Comparison of ENCODE assay signal across 8 cellular contexts in genomic region chr22:21652010-21652546, GRCh38. TPM values are rescaled to one million over a fixed set of nuclear protein-coding genes. Genes with fewer than 3 reads are reported as not detected.
DNase-seq lines count a peak whose midpoint lies in the region; ATAC-seq, FAIRE-seq and TF ChIP-seq lines count a peak whose summit lies in the region.

No MANE protein-coding gene starts in this region.

- H3K23ac ChIP-seq in IMR-90 (ENCODE audit: low read depth, low read length) = 0 out of 2 replicates have a peak overlapping the region, but pooled peaks have one; percentile 56

- no peak overlapping the region for H3K18ac ChIP-seq in IMR-90 (ENCODE audit: low read depth, low read length)

- no peak overlapping the region for H4K5ac ChIP-seq in IMR-90 (ENCODE audit: low read depth, low read length)

- H3K9me3 Mint-ChIP-seq in activated T-cell treated with anti-CD3 and anti-CD28 coated beads, Interleukin-2, amount 50 U/mL, for 72 hours = no peaks in the 10 kb centered on the region
- H3K9me3 Mint-ChIP-seq in natural killer cell = no peaks in the 10 kb centered on the region
- no peaks in the 10 kb centered on the region for H3K9me3 Mint-ChIP-seq in stimulated activated memory B cell treated with anti-CD40 and anti-IgM and Interleukin-4, amounts not matched to agents 10 μg/mL and 1 μg/mL and 100 μg/mL, for 72 hours

- H2BK20ac ChIP-seq in IMR-90 (ENCODE audit: low read depth, low read length) = no peak overlapping the region

- H3K9ac ChIP-seq in IMR-90 (ENCODE audit: low read depth, low read length) = peak overlapping the region; percentile 66

- TF ChIP-seq RAD21 in IMR-90 (IDR thresholded peaks at IDR 0.05; ENCODE audit: low read length) = no peak

- H3K4me1 Mint-ChIP-seq in activated T-cell treated with anti-CD3 and anti-CD28 coated beads, Interleukin-2, amount 50 U/mL, for 72 hours (ENCODE audit: low read depth) = peaks cover 26% of the 10 kb centered on the region
- peaks cover 24 to 29% of the 10 kb centered on the region in 2 donors for H3K4me1 Mint-ChIP-seq in natural killer cell
- H3K4me1 Mint-ChIP-seq in stimulated activated memory B cell treated with anti-CD40 and anti-IgM and Interleukin-4, amounts not matched to agents 10 μg/mL and 1 μg/mL and 100 μg/mL, for 72 hours = peaks cover 35% of the 10 kb centered on the region

- peak overlapping the region; percentile 95 for H2AK9ac ChIP-seq in IMR-90 (replicated peaks; ENCODE audit: low read depth, low read length, poor library complexity)

- H3K27me3 ChIP-seq in IMR-90 (ENCODE audit: control insufficient read depth, insufficient read depth, low read length) = no peaks in the 10 kb centered on the region

- no peak overlapping the region for H3K56ac ChIP-seq in IMR-90 (ENCODE audit: extremely low read depth, insufficient read depth, low read length)

- in situ Hi-C loops in IMR-90 (cut with MboI; ENCODE audit: low sequenced_read_pairs) = no loop called here

- no peak overlapping the region for H2BK15ac ChIP-seq in IMR-90 (ENCODE audit: low read depth, low read length)

- peaks cover 4 to 7% of the 10 kb centered on the region in 2 donors for H3K36me3 Mint-ChIP-seq in activated T-cell treated with anti-CD3 and anti-CD28 coated beads, Interleukin-2, amount 50 U/mL, for 72 hours (ENCODE audit: insufficient read depth in 2 of 2)
- H3K36me3 Mint-ChIP-seq in natural killer cell = no peaks in the 10 kb centered on the region
- peaks cover 10% of the 10 kb centered on the region for H3K36me3 Mint-ChIP-seq in stimulated activated memory B cell treated with anti-CD40 and anti-IgM and Interleukin-4, amounts not matched to agents 10 μg/mL and 1 μg/mL and 100 μg/mL, for 72 hours

- H3K4me3 ChIP-seq in IMR-90 (ENCODE audit: insufficient read depth, low read depth, low read length) = peak overlapping the region; percentile 84
- peak overlapping the region; percentile 77 for H3K4me3 ChIP-seq in fibroblast of mammary gland (ENCODE audit: control insufficient read depth, low read depth, low read length)

- peak; percentile 68 for FAIRE-seq in RCC 7860 (lab: Jason Lieb, UNC)

- peaks cover 2% of the 10 kb centered on the region; the same call in 1 of the 2 replicates for H3K36me3 ChIP-seq in IMR-90 (ENCODE audit: control insufficient read depth, insufficient read depth, low read length)

- intact Hi-C loops in IMR-90 (cut with micrococcal nuclease) = no loop called here
- intact Hi-C loops in natural killer cell (cut with micrococcal nuclease) = no loop called here

- peak overlapping the region; percentile 34; the same call in 1 of the 2 replicates for H2AK5ac ChIP-seq in IMR-90 (ENCODE audit: low read depth, low read length)

- H3K9me1 ChIP-seq in IMR-90 (ENCODE audit: insufficient read depth, low read length) = peaks cover 14% of the 10 kb centered on the region

- H3K27ac Mint-ChIP-seq in activated T-cell treated with anti-CD3 and anti-CD28 coated beads, Interleukin-2, amount 50 U/mL, for 72 hours = peak overlapping the region; percentile 88
- peak overlapping the region; percentile 31 to 87 for H3K27ac Mint-ChIP-seq in natural killer cell
- H3K27ac Mint-ChIP-seq in stimulated activated memory B cell treated with anti-CD40 and anti-IgM and Interleukin-4, amounts not matched to agents 10 μg/mL and 1 μg/mL and 100 μg/mL, for 72 hours = peak overlapping the region; percentile 82

- POLR2A ChIA-PET in IMR-90 (lab: Charles Lee; ENCODE audit: unreplicated experiment) = no interaction called here

- H2BK5ac ChIP-seq in IMR-90 (ENCODE audit: low read depth, low read length, poor library complexity, severe bottlenecking) = peak overlapping the region; percentile 56

- peak overlapping the region; percentile 65; the same call in 1 of the 2 replicates for H3K4ac ChIP-seq in IMR-90 (ENCODE audit: low read depth, low read length)

- H3K4me3 Mint-ChIP-seq in activated T-cell treated with anti-CD3 and anti-CD28 coated beads, Interleukin-2, amount 50 U/mL, for 72 hours = peak overlapping the region; percentile 95 to 99
- H3K4me3 Mint-ChIP-seq in natural killer cell = peak overlapping the region; percentile 89
- H3K4me3 Mint-ChIP-seq in stimulated activated memory B cell treated with anti-CD40 and anti-IgM and Interleukin-4, amounts not matched to agents 10 μg/mL and 1 μg/mL and 100 μg/mL, for 72 hours = peak overlapping the region; percentile 92

- peak; percentile 74 for ATAC-seq in GM21526 (IDR thresholded peaks at IDR 0.05; ENCODE audit: low FRiP score, unreplicated experiment)
- peak; percentile 97 for ATAC-seq in IMR-90 (ENCODE audit: low read depth)
- ATAC-seq in activated T-cell treated with anti-CD3 and anti-CD28 coated beads, Interleukin-2, amount 50 U/mL, for 72 hours (replicated peaks in 1 of 2) = peak; percentile 98 to 99
- peak; percentile 95 to 98 (median 96) for ATAC-seq in natural killer cell
- ATAC-seq in stimulated activated memory B cell treated with anti-CD40 and anti-IgM and Interleukin-4, amounts not matched to agents 10 μg/mL and 1 μg/mL and 100 μg/mL, for 72 hours = peak; percentile 98

- H3K4me1 ChIP-seq in IMR-90 (ENCODE audit: control insufficient read depth, insufficient read depth, low read length) = peaks cover 8% of the 10 kb centered on the region

- CTCF ChIA-PET in IMR-90 (lab: Yijun Ruan, JAX) = no interaction called here

- peak overlapping the region; percentile 99 for H2AFZ ChIP-seq in IMR-90 (replicated peaks; ENCODE audit: low read length, poor library complexity)

- peaks cover 3 to 29% of the 10 kb centered on the region in 2 experiments; a peak in 3 of 4 replicates for H3K79me1 ChIP-seq in IMR-90 (ENCODE audit: low read depth in 1 of 2, low read length in 2 of 2)

- peak overlapping the region; percentile 66; the same call in 1 of the 2 replicates for H3K27ac ChIP-seq in IMR-90 (ENCODE audit: insufficient read depth, low read length)

- BruUV-seq in IMR-90 (replicated peaks; lab: Mats Ljungman, UMichigan) = no TSS peak

- H4K91ac ChIP-seq in IMR-90 (ENCODE audit: insufficient read depth, low read depth, low read length) = 0 out of 2 replicates have a peak overlapping the region, but pooled peaks have one; percentile 53

- H2BK120ac ChIP-seq in IMR-90 (ENCODE audit: low read depth, low read length) = no peak overlapping the region

- DNase-seq in DMS53 (lab: John Stamatoyannopoulos, UW) (peak; percentile 76), IMR-90 (peak; percentile 81), RCC 7860 (ENCODE audit: low spot score) (peak; percentile 63), fibroblast of mammary gland (ENCODE audit: low read depth) (peak; percentile 79), natural killer cell (peak; percentile 76)
- peak; percentile 91 to 93 for DNase-seq in activated T-cell treated with anti-CD3 and anti-CD28 coated beads, Interleukin-2, amount 50 U/mL, for 72 hours

- TF ChIP-seq CTCF in IMR-90 (conservative IDR thresholded peaks at IDR 0.05; ENCODE audit: low read depth, low read length) (no peak), fibroblast of mammary gland (conservative IDR thresholded peaks at IDR 0.05; ENCODE audit: control insufficient read depth, insufficient read depth, low read depth, low read length) (no peak), natural killer cell (IDR thresholded peaks at IDR 0.05) (no peak)

- H4K8ac ChIP-seq in IMR-90 (ENCODE audit: low read depth in 2 of 2, low read length in 2 of 2) = peak overlapping the region; percentile 28 to 62; a peak in 1 of 4 replicates

- H4K20me1 ChIP-seq in IMR-90 (ENCODE audit: insufficient read depth, low read length) = no peaks in the 10 kb centered on the region

- H3K14ac ChIP-seq in IMR-90 (replicated peaks; ENCODE audit: low read depth, low read length) = 0 out of 2 replicates have a peak overlapping the region, but pooled peaks have one; percentile 79

- peak overlapping the region; percentile 68 for H3K4me2 ChIP-seq in IMR-90 (ENCODE audit: low read depth, low read length)

- no peaks in the 10 kb centered on the region for H3K9me3 ChIP-seq in IMR-90 (ENCODE audit: control insufficient read depth, insufficient read depth, low read length)

- H3K27me3 Mint-ChIP-seq in activated T-cell treated with anti-CD3 and anti-CD28 coated beads, Interleukin-2, amount 50 U/mL, for 72 hours (ENCODE audit: low read depth) = no peaks in the 10 kb centered on the region
- no peaks in the 10 kb centered on the region for H3K27me3 Mint-ChIP-seq in natural killer cell (ENCODE audit: low read depth in 2 of 2)
- no peaks in the 10 kb centered on the region for H3K27me3 Mint-ChIP-seq in stimulated activated memory B cell treated with anti-CD40 and anti-IgM and Interleukin-4, amounts not matched to agents 10 μg/mL and 1 μg/mL and 100 μg/mL, for 72 hours

- dilution Hi-C loops in IMR-90 (cut with HindIII; ENCODE audit: low sequenced_read_pairs, unreplicated experiment) = no loop called here

- TF ChIP-seq POLR2A in IMR-90 (IDR thresholded peaks at IDR 0.05; ENCODE audit: low read depth, low read length) = 0 out of 2 replicates have a peak, but pooled peaks have one; percentile 37

- 1% methylated on average over 34 of the region's 44 CpGs; no CpG with 5 or more reads in 1 of the 2 experiments for WGBS in IMR-90 (ENCODE audit: extremely low coverage in 2 of 2, insufficient read length in 1 of 2), 2 experiments

RNA-seq across cellular contexts. Expression of gene SDF2L1, which starts 10.0 kb away (rescaled TPM):
- total RNA-seq in IMR-90 (2012; rRNA removed) = 18.8 and 25.0 TPM in 2 replicates
- 51.1 and 72.6 TPM in 2 replicates for polyA plus RNA-seq in IMR-90 (2012; rRNA removed)
- polyA plus RNA-seq in IMR-90 (2012; cell fraction: cytosol; rRNA removed) = 93.6 and 121 TPM in 2 replicates
- polyA plus RNA-seq in IMR-90 (2012; cell fraction: nucleus; rRNA removed; ENCODE audit: low replicate concordance) = 11.1 and 41.3 TPM in 2 replicates
- 10 to 100 TPM; 22.8 to 29.9 TPM for total RNA-seq in activated T-cell treated with anti-CD3 and anti-CD28 coated beads, Interleukin-2, amount 50 U/mL, for 72 hours
- 10 to 100 TPM; 38.3 to 55.8 (median 40.3) TPM for total RNA-seq in natural killer cell

RNA-seq across cellular contexts. Expression of gene PPIL2, which starts 13.7 kb away (rescaled TPM):
- total RNA-seq in IMR-90 (2012; rRNA removed) (20.6 and 21.4 TPM in 2 replicates), natural killer cell (100 to 1,000 TPM; 101 to 127 (median 124) TPM)
- polyA plus RNA-seq in IMR-90 (2012; rRNA removed) = 59.9 and 62.1 TPM in 2 replicates
- polyA plus RNA-seq in IMR-90 (2012; cell fraction: cytosol; rRNA removed) = 29.9 and 41.9 TPM in 2 replicates
- polyA plus RNA-seq in IMR-90 (2012; cell fraction: nucleus; rRNA removed; ENCODE audit: low replicate concordance) = 190 and 219 TPM in 2 replicates
- total RNA-seq in activated T-cell treated with anti-CD3 and anti-CD28 coated beads, Interleukin-2, amount 50 U/mL, for 72 hours = 10 to 100 TPM; 36.4 to 39.5 TPM

RNA-seq across cellular contexts. Expression of gene CCDC116, which starts 19.5 kb away (rescaled TPM):
- total RNA-seq in IMR-90 (2012; rRNA removed) (under 0.01 TPM in 1 of 2 replicates, not detected in the other), natural killer cell (under 1 TPM in 1 of 3 donors, not detected in 2; 0.43 TPM)
- 0.27 and 0.34 TPM in 2 replicates for polyA plus RNA-seq in IMR-90 (2012; rRNA removed)
- 0.10 and 0.84 TPM in 2 replicates for polyA plus RNA-seq in IMR-90 (2012; cell fraction: cytosol; rRNA removed)
- 3.5 and 7.3 TPM in 2 replicates for polyA plus RNA-seq in IMR-90 (2012; cell fraction: nucleus; rRNA removed; ENCODE audit: low replicate concordance)
- total RNA-seq in activated T-cell treated with anti-CD3 and anti-CD28 coated beads, Interleukin-2, amount 50 U/mL, for 72 hours = under 1 TPM; 0.22 to 0.51 TPM

RNA-seq across cellular contexts. Expression of gene YDJC, which starts 22.3 kb away (rescaled TPM):
- total RNA-seq in IMR-90 (2012; rRNA removed) = 7.2 and 8.1 TPM in 2 replicates
- 23.6 and 28.3 TPM in 2 replicates for polyA plus RNA-seq in IMR-90 (2012; rRNA removed)
- 31.1 and 51.1 TPM in 2 replicates for polyA plus RNA-seq in IMR-90 (2012; cell fraction: cytosol; rRNA removed)
- polyA plus RNA-seq in IMR-90 (2012; cell fraction: nucleus; rRNA removed; ENCODE audit: low replicate concordance) = 21.4 and 64.3 TPM in 2 replicates
- total RNA-seq in activated T-cell treated with anti-CD3 and anti-CD28 coated beads, Interleukin-2, amount 50 U/mL, for 72 hours = 10 to 100 TPM; 39.7 to 48.8 TPM
- total RNA-seq in natural killer cell = 10 to 100 TPM; 20.5 to 24.4 (median 21.6) TPM

Comparison
In these comparisons a context has a peak if more than half of its experiments do, and no peak if none do; other contexts are left out.
1. Peak in every context shown above with its lines: DNase-seq, ATAC-seq, H3K4me3 ChIP-seq and H3K27ac ChIP-seq.